ENCODE assay signal across 19 cellular contexts in genomic region chr3:183262979-183263378, GRCh38. TPM values are rescaled to one million over a fixed set of nuclear protein-coding genes. Genes with fewer than 3 reads are reported as not detected.
DNase-seq lines count a peak whose midpoint lies in the region; FAIRE-seq and TF ChIP-seq lines count a peak whose summit lies in the region.
"Had no signal": no experiment of that assay in that cellular context is flagged by ENCODE, and none has a peak within 500 bp of the region (broad histone marks: within the 10 kb centered on the region; RNA-seq: fewer than 3 reads in every experiment).

No MANE protein-coding gene starts in this region.

- H3K56ac ChIP-seq in H9 (ENCODE audit: insufficient read length, low read depth, low read length): no peak overlapping the region

- H3K79me2 ChIP-seq in H9 (ENCODE audit: insufficient read depth, low read length): no peaks in the 10 kb centered on the region; the same call in 1 of the 2 replicates
- peaks cover 49% of the 10 kb centered on the region for H3K79me2 ChIP-seq in astrocyte (ENCODE audit: insufficient read depth, low read length)
- peaks cover 95% of the 10 kb centered on the region for H3K79me2 ChIP-seq in hepatocyte

- H3T11ph ChIP-seq in H9 (ENCODE audit: low read length): no peak overlapping the region

- TF ChIP-seq EP300 in tibial nerve (IDR thresholded peaks at IDR 0.05): no peak

- H3K4me1 ChIP-seq in H9 (ENCODE audit: insufficient read depth, low read length) (peaks cover 17% of the 10 kb centered on the region; the same call in 1 of the 2 replicates), astrocyte (ENCODE audit: insufficient read depth, low read length) (peaks cover 24% of the 10 kb centered on the region), hepatocyte (ENCODE audit: insufficient read depth) (peaks cover 69% of the 10 kb centered on the region), tibial nerve (peaks cover 0 to 72% (median 34%) of the 10 kb centered on the region in 4 donors)

- H3K4me2 ChIP-seq in H9 (ENCODE audit: insufficient read depth, insufficient read length, low read length) (no peak overlapping the region), astrocyte (ENCODE audit: low read length) (no peak overlapping the region), hepatocyte (peak overlapping the region; percentile 21)

- H3K9me3 Mint-ChIP-seq in H9: no peaks in the 10 kb centered on the region
- no peaks in the 10 kb centered on the region for H3K9me3 Mint-ChIP-seq in astrocyte (ENCODE audit: unreplicated experiment)
- H3K9me3 Mint-ChIP-seq: IgD-negative memory B cell had no signal

- no peak overlapping the region for H2BK15ac ChIP-seq in H9 (ENCODE audit: low read depth, low read length)

- H3K9me2 ChIP-seq in hepatocyte (replicated peaks; ENCODE audit: insufficient read depth): no peaks in the 10 kb centered on the region

- H3K36me3 ChIP-seq in astrocyte (ENCODE audit: insufficient read depth, low read length) (no peaks in the 10 kb centered on the region), hepatocyte (replicated peaks; ENCODE audit: insufficient read depth, low read depth) (no peaks in the 10 kb centered on the region), tibial nerve (no peaks in the 10 kb centered on the region)
- H3K36me3 ChIP-seq: HAP-1, SJCRH30 had no signal

- H3K27ac ChIP-seq in H9 (ENCODE audit: insufficient read length, low read depth, low read length): no peak overlapping the region
- no peak overlapping the region for H3K27ac ChIP-seq in astrocyte (ENCODE audit: low read depth, low read length)
- H3K27ac ChIP-seq in hepatocyte: peak overlapping the region; percentile 82
- H3K27ac ChIP-seq in tibial nerve: peak overlapping the region; percentile 26 to 89 (median 78)
- H3K27ac ChIP-seq: SJCRH30 had no signal

- no peak overlapping the region for H2BK20ac ChIP-seq in H9 (ENCODE audit: low read depth, low read length, poor library complexity, severe bottlenecking)

- H3K4ac ChIP-seq in H9 (ENCODE audit: low read depth, low read length): no peak overlapping the region

- H2BK120ac ChIP-seq in H9 (ENCODE audit: low read depth, low read length, poor library complexity, severe bottlenecking): no peak overlapping the region

- no peaks in the 10 kb centered on the region for H3K9me3 ChIP-seq in H9 (ENCODE audit: control insufficient read depth, low read depth, low read length)
- H3K9me3 ChIP-seq in astrocyte (ENCODE audit: insufficient read depth, low read depth, low read length): no peaks in the 10 kb centered on the region
- no peaks in the 10 kb centered on the region for H3K9me3 ChIP-seq in hepatocyte (ENCODE audit: low read depth)
- no peaks in the 10 kb centered on the region for H3K9me3 ChIP-seq in tibial nerve
- H3K9me3 ChIP-seq: Caco-2, HAP-1, SJCRH30 had no signal

- no peak overlapping the region for H3K14ac ChIP-seq in H9 (ENCODE audit: insufficient read depth, low read length)

- H3K23ac ChIP-seq in H9 (ENCODE audit: insufficient read length, low read depth, low read length): no peak overlapping the region

- H4K91ac ChIP-seq in H9 (ENCODE audit: insufficient read length, low read depth, low read length): no peak overlapping the region

- H3K4me3 ChIP-seq in astrocyte (ENCODE audit: insufficient read depth, low read depth, low read length) (no peak overlapping the region), hepatocyte (no peak overlapping the region), tibial nerve (no peak overlapping the region)
- H3K4me3 ChIP-seq: HAP-1, SJCRH30 had no signal

- H3K27me3 Mint-ChIP-seq in H9 (ENCODE audit: low read depth) (no peaks in the 10 kb centered on the region), astrocyte (ENCODE audit: low read depth, unreplicated experiment) (no peaks in the 10 kb centered on the region)

- peak overlapping the region; percentile 33 for H2AK5ac ChIP-seq in H9 (ENCODE audit: insufficient read length, low read length)

- no peak overlapping the region for H2BK5ac ChIP-seq in H9 (ENCODE audit: insufficient read length, low read length)

- H3K27ac Mint-ChIP-seq in H9 (no peak overlapping the region), astrocyte (ENCODE audit: unreplicated experiment) (peak overlapping the region; percentile 21)
- H3K27ac Mint-ChIP-seq: B cell; CD4-positive, CD25-positive, alpha-beta regulatory T cell; IgD-negative memory B cell had no signal

- no peak for DNase-seq in H9
- DNase-seq in astrocyte (ENCODE audit: low read depth): no peak
- no peak for DNase-seq in hepatocyte (ENCODE audit: low spot score)
- DNase-seq in tibial nerve (ENCODE audit: low spot score in 2 of 2): no peak
- no peak for DNase-seq in NK-92 (lab: John Stamatoyannopoulos, UW; ENCODE audit: unreplicated experiment)
- DNase-seq in T-helper 1 cell: no peak
- DNase-seq in NCI-H1436 treated with DMSO at 0.1 percent for 48 hours (lab: John Stamatoyannopoulos, UW): no peak
- DNase-seq: Caco-2; CD4-positive, CD25-positive, alpha-beta regulatory T cell; EL; NCI-H1105 treated with DMSO at 0.1 percent for 48 hours; NCI-H187 treated with DMSO at 0.1 percent for 48 hours; NCI-H526 treated with DMSO at 0.1 percent for 48 hours; NK-92 treated with Interleukin-12 subunit alpha and Interleukin-12 subunit beta, amount 100 ng/mL, for 24 hours; RPMI8226; SJCRH30 had no signal

- WGBS in H9 (ENCODE audit: extremely low coverage, insufficient read length, low lambda C conversion rate): no CpG with 5 or more reads among the region's 2 CpGs
- WGBS in hepatocyte (ENCODE audit: low lambda C conversion rate, missing lambda C conversion rate): 94% methylated on average over 2 of the region's 2 CpGs
- 82 to 86% methylated on average over 2 of the region's 2 CpGs for WGBS in tibial nerve, 2 donors

- H3K4me1 Mint-ChIP-seq in H9: peaks cover 10 to 17% of the 10 kb centered on the region in 2 experiments
- peaks cover 22% of the 10 kb centered on the region for H3K4me1 Mint-ChIP-seq in astrocyte (ENCODE audit: low read depth, unreplicated experiment)

- no peak for TF ChIP-seq POLR2A in tibial nerve (IDR thresholded peaks at IDR 0.05)

- TF ChIP-seq CTCF in H9 (conservative IDR thresholded peaks at IDR 0.05) (no peak), astrocyte (IDR thresholded peaks at IDR 0.05; ENCODE audit: insufficient read depth, low read depth, low read length) (no peak), hepatocyte (IDR thresholded peaks at IDR 0.05; ENCODE audit: poor library complexity) (no peak), tibial nerve (IDR thresholded peaks at IDR 0.05) (no peak)

- H2AFZ ChIP-seq in H9 (ENCODE audit: low read length) (no peak overlapping the region), astrocyte (ENCODE audit: low read depth, low read length) (no peak overlapping the region), hepatocyte (no peak overlapping the region)

- H3K18ac ChIP-seq in H9 (ENCODE audit: insufficient read length, low read depth, low read length): no peak overlapping the region

- no peak overlapping the region for H4K5ac ChIP-seq in H9 (ENCODE audit: insufficient read length, low read depth, low read length)

- H4K20me1 ChIP-seq in H9 (ENCODE audit: control insufficient read depth, insufficient read depth, insufficient read length): no peaks in the 10 kb centered on the region
- no peaks in the 10 kb centered on the region for H4K20me1 ChIP-seq in astrocyte (ENCODE audit: insufficient read depth, low read length)
- peaks cover 27% of the 10 kb centered on the region for H4K20me1 ChIP-seq in hepatocyte (ENCODE audit: insufficient read depth, poor library complexity, severe bottlenecking)

- H3K23me2 ChIP-seq in H9 (ENCODE audit: insufficient read length, low read depth, low read length, poor library complexity, severe bottlenecking): no peaks in the 10 kb centered on the region

- H3K27me3 ChIP-seq in H9 (ENCODE audit: insufficient read depth, low read length): no peaks in the 10 kb centered on the region
- no peaks in the 10 kb centered on the region for H3K27me3 ChIP-seq in astrocyte (ENCODE audit: insufficient read depth, low read length)
- no peaks in the 10 kb centered on the region for H3K27me3 ChIP-seq in hepatocyte
- H3K27me3 ChIP-seq in tibial nerve: no peaks in the 10 kb centered on the region
- H3K27me3 ChIP-seq: SJCRH30 had no signal

- H3K36me3 Mint-ChIP-seq in H9 (ENCODE audit: insufficient read depth in 1 of 3, low read depth in 3 of 3): peaks cover 0 to 10% (median 9%) of the 10 kb centered on the region in 3 experiments; a peak in 4 of 7 replicates
- H3K36me3 Mint-ChIP-seq in astrocyte (ENCODE audit: low read depth, unreplicated experiment): no peaks in the 10 kb centered on the region
- H3K36me3 Mint-ChIP-seq: CD4-positive, CD25-positive, alpha-beta regulatory T cell had no signal

- H3K79me1 ChIP-seq in H9 (ENCODE audit: insufficient read depth, low read depth, low read length, poor library complexity, severe bottlenecking): no peaks in the 10 kb centered on the region

- no peak overlapping the region for H3K9ac ChIP-seq in H9 (ENCODE audit: extremely low read depth, insufficient read length, low read length)
- no peak overlapping the region for H3K9ac ChIP-seq in astrocyte (ENCODE audit: low read length)

- no peak overlapping the region for H3K4me3 Mint-ChIP-seq in H9
- no peak overlapping the region for H3K4me3 Mint-ChIP-seq in astrocyte (ENCODE audit: unreplicated experiment)
- H3K4me3 Mint-ChIP-seq: B cell; CD4-positive, CD25-positive, alpha-beta regulatory T cell had no signal

- no peak overlapping the region for H2BK12ac ChIP-seq in H9 (ENCODE audit: insufficient read length, low read depth, low read length)

- FAIRE-seq in astrocyte (lab: Jason Lieb, UNC): no peak

- no peak overlapping the region for H4K8ac ChIP-seq in H9 (replicated peaks; ENCODE audit: insufficient read length, low read depth, low read length)

RNA-seq across cellular contexts. Expression of gene B3GNT5, which starts 9.9 kb away (rescaled TPM):
- total RNA-seq in H9 (2021) (7.3 and 7.6 TPM in 2 replicates), astrocyte (15.1 and 15.8 TPM in 2 replicates), hepatocyte (39.6 and 40.7 TPM in 2 replicates), tibial nerve (10 to 100 TPM in 2 of 4 donors, 1 to 10 TPM in 2; 7.1 to 10.7 (median 9.2) TPM)
- polyA plus RNA-seq in hepatocyte: 16.2 and 22.7 TPM in 2 replicates
- polyA plus RNA-seq: IgD-negative memory B cell had no signal

Comparison
In these comparisons a context has a peak if more than half of its experiments do, and no peak if none do; other contexts are left out.
1. H3K27ac ChIP-seq: peak in hepatocyte (single experiment) and tibial nerve (4 of 4); none in H9 (single experiment) and astrocyte (single experiment).